8 cellular contexts compared by ENCODE assay signal in the genomic region with DNA sequence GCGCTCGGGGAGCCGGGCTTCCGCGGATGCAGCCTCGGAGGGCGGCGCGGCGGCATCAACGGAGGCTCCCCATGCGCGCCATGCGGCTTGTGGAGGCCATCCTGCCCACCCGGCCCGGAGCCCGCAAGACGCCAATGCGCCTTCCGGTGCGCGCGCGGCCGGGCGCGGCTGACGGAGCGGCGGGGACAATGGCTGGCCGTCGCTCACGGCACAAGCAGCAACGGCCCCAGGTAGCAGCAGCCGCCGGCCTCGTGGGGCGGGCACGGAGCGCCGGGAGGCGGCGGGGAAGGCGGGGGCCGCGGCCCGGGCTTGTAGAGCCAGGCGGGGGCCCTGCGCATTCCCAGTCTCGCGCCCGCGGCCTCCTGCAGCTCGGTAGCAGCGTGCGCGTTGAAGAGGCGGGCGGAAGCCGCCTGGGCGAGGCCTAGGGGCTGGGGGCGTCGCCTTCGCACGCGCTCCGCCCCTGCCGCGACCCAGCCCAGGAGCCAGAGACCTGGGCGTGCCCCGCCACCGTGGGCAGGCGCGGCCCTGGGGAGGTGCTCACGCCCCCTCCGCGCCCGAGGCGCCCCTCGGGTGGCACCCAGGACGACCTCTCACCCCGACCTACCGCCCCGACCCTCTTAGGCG.
DNase-seq lines count a peak whose midpoint lies in the region; ATAC-seq, FAIRE-seq and TF ChIP-seq lines count a peak whose summit lies in the region.
"Not testable (repeated sequence)": the region's sequence is repeated elsewhere in the genome, so short reads cannot be mapped to it uniquely, and the experiment has no call there.

No MANE protein-coding gene starts in this region.

- not testable (repeated sequence) for H3K4me1 ChIP-seq in CD8-positive, alpha-beta T cell (ENCODE audit: insufficient read depth, low read length); heart left ventricle; pancreas

- TF ChIP-seq CTCF in CD8-positive, alpha-beta T cell (IDR thresholded peaks at IDR 0.05); heart left ventricle (IDR thresholded peaks at IDR 0.05); pancreas (IDR thresholded peaks at IDR 0.05): not testable (repeated sequence)

- not testable (repeated sequence) for H3K4me3 ChIP-seq in CD8-positive, alpha-beta T cell (ENCODE audit: low read depth, low read length)
- H3K4me3 ChIP-seq in heart left ventricle (peak overlapping the region in 8 of 12 donors; percentile 37 to 48 (median 44)), pancreas (peak overlapping the region in 3 of 4 donors; percentile 18 to 40 (median 36))

- WGBS in heart left ventricle, 4 donors, result no CpG with 5 or more reads among the region's 85 CpGs
- WGBS in pancreas, 2 donors, result 0% methylated on average over 10 of the region's 85 CpGs; no CpG with 5 or more reads in 1 of the 2 donors

- H3K4me1 Mint-ChIP-seq in CD8-positive, alpha-beta T cell (ENCODE audit: low read depth); activated CD8-positive, alpha-beta memory T cell treated with anti-CD3 and anti-CD28 coated beads, Interleukin-2, amount 10 ng/mL, durations not matched to agents 7 days and 5 days: not testable (repeated sequence)

- H3K27me3 Mint-ChIP-seq in CD8-positive, alpha-beta T cell (ENCODE audit: low read depth); activated CD8-positive, alpha-beta memory T cell treated with anti-CD3 and anti-CD28 coated beads, Interleukin-2, amount 10 ng/mL, durations not matched to agents 7 days and 5 days: not testable (repeated sequence)

- not testable (repeated sequence) for H3K27me3 ChIP-seq in CD8-positive, alpha-beta T cell (ENCODE audit: insufficient read depth, low read length); heart left ventricle; pancreas

- not testable (repeated sequence) for FAIRE-seq in pancreas (lab: Jason Lieb, UNC)

- not testable (repeated sequence) for H3K9me3 ChIP-seq in CD8-positive, alpha-beta T cell (ENCODE audit: low read length); heart left ventricle; pancreas

- H3K36me3 ChIP-seq in CD8-positive, alpha-beta T cell (ENCODE audit: insufficient read depth, low read length); heart left ventricle; pancreas: not testable (repeated sequence)

- H3K27ac ChIP-seq in CD8-positive, alpha-beta T cell (ENCODE audit: low read depth, low read length); heart left ventricle; pancreas: not testable (repeated sequence)

- TF ChIP-seq POLR2A in heart left ventricle (IDR thresholded peaks at IDR 0.05), result not testable (repeated sequence)

- CTCF ChIA-PET in CD8-positive, alpha-beta T cell (lab: Charles Lee); activated CD8-positive, alpha-beta memory T cell treated with anti-CD3 and anti-CD28 coated beads, Interleukin-2, amount 10 ng/mL, durations not matched to agents 7 days and 5 days (lab: Charles Lee): not testable (repeated sequence)

- H3K27ac Mint-ChIP-seq in CD8-positive, alpha-beta T cell; activated CD8-positive, alpha-beta memory T cell treated with anti-CD3 and anti-CD28 coated beads, Interleukin-2, amount 10 ng/mL, durations not matched to agents 7 days and 5 days: not testable (repeated sequence)

- POLR2A ChIA-PET in CD8-positive, alpha-beta T cell (lab: Charles Lee), result not testable (repeated sequence)

- not testable (repeated sequence) for DNase-seq in CD8-positive, alpha-beta T cell; activated CD8-positive, alpha-beta memory T cell treated with anti-CD3 and anti-CD28 coated beads, Interleukin-2, amount 10 ng/mL, durations not matched to agents 7 days and 5 days; heart left ventricle; pancreas

- H3K4me3 Mint-ChIP-seq in CD8-positive, alpha-beta T cell; activated CD8-positive, alpha-beta memory T cell treated with anti-CD3 and anti-CD28 coated beads, Interleukin-2, amount 10 ng/mL, durations not matched to agents 7 days and 5 days: not testable (repeated sequence)

- intact Hi-C loops in CD8-positive, alpha-beta T cell (cut with DNase I, micrococcal nuclease); heart left ventricle (cut with DNase I); pancreas (cut with DNase I): not testable (repeated sequence)

- not testable (repeated sequence) for H3K36me3 Mint-ChIP-seq in CD8-positive, alpha-beta T cell; activated CD8-positive, alpha-beta memory T cell treated with anti-CD3 and anti-CD28 coated beads, Interleukin-2, amount 10 ng/mL, durations not matched to agents 7 days and 5 days

- H3K9me3 Mint-ChIP-seq in CD8-positive, alpha-beta T cell; activated CD8-positive, alpha-beta memory T cell treated with anti-CD3 and anti-CD28 coated beads, Interleukin-2, amount 10 ng/mL, durations not matched to agents 7 days and 5 days (ENCODE audit: low read depth): not testable (repeated sequence)

- peak; percentile 92 for ATAC-seq in CD8-positive, alpha-beta T cell
- ATAC-seq in GM19035 (IDR thresholded peaks at IDR 0.05; ENCODE audit: unreplicated experiment) (peak; percentile 89), GM21723 (IDR thresholded peaks at IDR 0.05; ENCODE audit: unreplicated experiment) (peak; percentile 95), HG03025 (IDR thresholded peaks at IDR 0.05; ENCODE audit: low FRiP score, unreplicated experiment) (peak; percentile 90), HG03558 (IDR thresholded peaks at IDR 0.05; ENCODE audit: extremely low read depth, unreplicated experiment) (peak; percentile 86), heart left ventricle (peak in 3 of 4 donors; percentile 60 to 83 (median 83)), pancreas (peak; percentile 92 to 98 (median 96))
- peak; percentile 94 for ATAC-seq in activated CD8-positive, alpha-beta memory T cell treated with anti-CD3 and anti-CD28 coated beads, Interleukin-2, amount 10 ng/mL, durations not matched to agents 7 days and 5 days
